ENCODE assay signal across 28 cellular contexts in the genomic region with DNA sequence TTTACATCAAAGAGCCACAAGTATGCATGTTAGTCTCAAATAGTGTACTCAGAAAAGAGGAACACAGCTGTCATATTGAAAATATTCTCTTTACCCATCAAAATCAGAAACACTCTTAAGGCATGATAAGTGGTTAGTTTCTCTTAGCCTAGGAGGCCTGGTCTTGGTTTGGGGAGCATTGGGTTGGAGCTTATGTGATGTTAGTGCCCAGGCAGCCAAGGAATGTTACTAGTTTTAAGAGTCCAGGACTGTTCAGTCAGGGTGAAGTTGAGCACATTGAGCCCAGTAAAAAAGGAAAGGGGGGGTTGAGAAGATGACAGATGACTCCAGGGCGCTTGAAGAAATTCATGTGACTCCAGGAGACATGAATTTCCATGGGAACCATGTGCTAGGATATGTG.
"Had no signal": no experiment of that assay in that cellular context is flagged by ENCODE, and none has a peak within 500 bp of the region (broad histone marks: within the 10 kb centered on the region; RNA-seq: fewer than 3 reads in every experiment).

No MANE protein-coding gene starts in this region.

- H2AFZ ChIP-seq: hepatocyte had no signal

- DNase-seq: activated B cell treated with CpG ODN at 0.5 μM for 24 hours; activated CD4-positive, alpha-beta memory T cell treated with anti-CD3 and anti-CD28 coated beads for 36 hours; activated CD4-positive, alpha-beta T cell treated with anti-CD3 and anti-CD28 coated beads for 36 hours; activated effector memory CD4-positive, alpha-beta T cell treated with Interleukin-2 at 50 U/mL for 16 hours; activated naive CD4-positive, alpha-beta T cell treated with anti-CD3 and anti-CD28 coated beads for 36 hours; activated naive CD8-positive, alpha-beta T cell treated with anti-CD3 and anti-CD28 coated beads, Interleukin-2, amount 10 ng/mL, durations not matched to agents 7 days and 5 days; activated T-cell treated with anti-CD3 and anti-CD28 coated beads, Interleukin-2, amount 50 U/mL, for 72 hours; amniotic stem cell; cortex of kidney; endodermal cell; foreskin keratinocyte; kidney glomerular epithelial cell; left ventricle myocardium inferior; mammary epithelial cell; midbrain; ovary; spleen; stimulated activated CD4-positive, alpha-beta T cell treated with anti-CD3 and anti-CD28 coated beads, Interleukin-4, amount 100 ng/mL, for 1 hour; stimulated activated naive CD4-positive, alpha-beta T cell treated with Interleukin-2 at 50 U/mL for 16 hours; T-helper 1 cell; upper lobe of left lung had no signal

- H3K4me2 ChIP-seq: hepatocyte had no signal

- H3K9me3 ChIP-seq: left ventricle myocardium inferior, neutrophil, ovary, prostate gland, spleen, thoracic aorta, upper lobe of left lung had no signal

- H3K79me2 ChIP-seq: hepatocyte had no signal

- H3K36me3 Mint-ChIP-seq: activated CD4-positive, alpha-beta memory T cell treated with anti-CD3 and anti-CD28 coated beads for 36 hours; activated naive CD8-positive, alpha-beta T cell treated with anti-CD3 and anti-CD28 coated beads, Interleukin-2, amount 10 ng/mL, durations not matched to agents 7 days and 5 days; natural killer cell treated with Interleukin-12 subunit alpha and Interleukin-12 subunit beta and Interleukin-15 and Interleukin-18, amount 100 ng/mL, for 72 hours had no signal

- H3K9me3 Mint-ChIP-seq: activated B cell treated with CpG ODN at 0.5 μM for 24 hours; activated CD4-positive, alpha-beta memory T cell treated with anti-CD3 and anti-CD28 coated beads for 36 hours; activated naive CD4-positive, alpha-beta T cell treated with anti-CD3 and anti-CD28 coated beads for 36 hours; natural killer cell treated with Interleukin-12 subunit alpha and Interleukin-12 subunit beta and Interleukin-15 and Interleukin-18, amount 100 ng/mL, for 72 hours had no signal

- H3K27ac ChIP-seq: cardiac muscle cell, epithelial cell of prostate, foreskin keratinocyte, hepatocyte, left ventricle myocardium inferior, neutrophil, ovary, spleen, thoracic aorta, upper lobe of left lung had no signal

- H3K4me1 ChIP-seq: foreskin keratinocyte, left ventricle myocardium inferior, prostate gland, spleen had no signal

- H3K4me3 Mint-ChIP-seq: activated B cell treated with CpG ODN at 0.5 μM for 24 hours; activated CD4-positive, alpha-beta memory T cell treated with anti-CD3 and anti-CD28 coated beads for 36 hours; activated CD4-positive, alpha-beta T cell treated with anti-CD3 and anti-CD28 coated beads for 36 hours; activated naive CD4-positive, alpha-beta T cell treated with anti-CD3 and anti-CD28 coated beads for 36 hours; activated naive CD8-positive, alpha-beta T cell treated with anti-CD3 and anti-CD28 coated beads, Interleukin-2, amount 10 ng/mL, durations not matched to agents 7 days and 5 days; activated T-cell treated with anti-CD3 and anti-CD28 coated beads, Interleukin-2, amount 50 U/mL, for 72 hours; endodermal cell; natural killer cell treated with Interleukin-12 subunit alpha and Interleukin-12 subunit beta and Interleukin-15 and Interleukin-18, amount 100 ng/mL, for 72 hours had no signal

- H3K4me1 Mint-ChIP-seq: activated B cell treated with CpG ODN at 0.5 μM for 24 hours; activated CD4-positive, alpha-beta T cell treated with anti-CD3 and anti-CD28 coated beads for 36 hours; activated naive CD8-positive, alpha-beta T cell treated with anti-CD3 and anti-CD28 coated beads, Interleukin-2, amount 10 ng/mL, durations not matched to agents 7 days and 5 days had no signal

- H3K4me3 ChIP-seq: cardiac muscle cell, hepatocyte, left ventricle myocardium inferior, ovary, prostate gland, spleen, thoracic aorta, upper lobe of left lung had no signal

- ATAC-seq: activated CD4-positive, alpha-beta T cell treated with anti-CD3 and anti-CD28 coated beads for 36 hours; activated T-cell treated with anti-CD3 and anti-CD28 coated beads, Interleukin-2, amount 50 U/mL, for 72 hours; foreskin keratinocyte; natural killer cell treated with Interleukin-12 subunit alpha and Interleukin-12 subunit beta and Interleukin-15 and Interleukin-18, amount 100 ng/mL, for 72 hours had no signal

- H3K27ac Mint-ChIP-seq: activated B cell treated with CpG ODN at 0.5 μM for 24 hours; activated CD4-positive, alpha-beta memory T cell treated with anti-CD3 and anti-CD28 coated beads for 36 hours; activated CD4-positive, alpha-beta T cell treated with anti-CD3 and anti-CD28 coated beads for 36 hours; activated naive CD4-positive, alpha-beta T cell treated with anti-CD3 and anti-CD28 coated beads for 36 hours; activated naive CD8-positive, alpha-beta T cell treated with anti-CD3 and anti-CD28 coated beads, Interleukin-2, amount 10 ng/mL, durations not matched to agents 7 days and 5 days; activated T-cell treated with anti-CD3 and anti-CD28 coated beads, Interleukin-2, amount 50 U/mL, for 72 hours; endodermal cell; natural killer cell treated with Interleukin-12 subunit alpha and Interleukin-12 subunit beta and Interleukin-15 and Interleukin-18, amount 100 ng/mL, for 72 hours had no signal

- H3K27me3 Mint-ChIP-seq: activated B cell treated with CpG ODN at 0.5 μM for 24 hours; activated CD4-positive, alpha-beta memory T cell treated with anti-CD3 and anti-CD28 coated beads for 36 hours had no signal

- H3K36me3 ChIP-seq: cardiac muscle cell, left ventricle myocardium inferior, neutrophil, ovary, prostate gland, spleen, thoracic aorta, upper lobe of left lung had no signal

- H3K27me3 ChIP-seq: cardiac muscle cell, foreskin keratinocyte, hepatocyte, neutrophil, ovary, upper lobe of left lung had no signal
